In genomic region chr20:35901193-35901592, GRCh38 we compare ENCODE assay signal across 7 cellular contexts. TPM values are rescaled to one million over a fixed set of nuclear protein-coding genes. Genes with fewer than 3 reads are reported as not detected.
DNase-seq lines count a peak whose midpoint lies in the region; ATAC-seq, FAIRE-seq and TF ChIP-seq lines count a peak whose summit lies in the region.
"Not testable (repeated sequence)": the region's sequence is repeated elsewhere in the genome, so short reads cannot be mapped to it uniquely, and the experiment has no call there.

No MANE protein-coding gene starts in this region.

- H2AFZ ChIP-seq in IMR-90 (replicated peaks; ENCODE audit: low read length, poor library complexity); astrocyte (ENCODE audit: low read depth, low read length); hepatocyte; osteoblast (ENCODE audit: low read length): not testable (repeated sequence)

- peak overlapping the region; percentile 78; the same call in 1 of the 2 replicates for H2BK20ac ChIP-seq in IMR-90 (ENCODE audit: low read depth, low read length)

- not testable (repeated sequence) for FAIRE-seq in astrocyte (lab: Jason Lieb, UNC)

- 0 out of 2 replicates have a peak overlapping the region, but pooled peaks have one; percentile 57 for H3K27ac ChIP-seq in IMR-90 (ENCODE audit: insufficient read depth, low read length)
- peak overlapping the region; percentile 44 for H3K27ac ChIP-seq in RWPE2 (ENCODE audit: poor library complexity, severe bottlenecking)
- H3K27ac ChIP-seq in astrocyte (ENCODE audit: low read depth, low read length) = peak overlapping the region; percentile 70
- peak overlapping the region; percentile 2 for H3K27ac ChIP-seq in hepatocyte
- H3K27ac ChIP-seq in osteoblast (ENCODE audit: low read depth, low read length) = peak overlapping the region; percentile 66

- H3K4me1 ChIP-seq in IMR-90 (ENCODE audit: control insufficient read depth, insufficient read depth, low read length) = peaks cover 15% of the 10 kb centered on the region
- H3K4me1 ChIP-seq in RWPE2 (ENCODE audit: insufficient read depth, poor library complexity, severe bottlenecking) = peaks cover 11% of the 10 kb centered on the region
- H3K4me1 ChIP-seq in astrocyte (ENCODE audit: insufficient read depth, low read length) = peaks cover 12% of the 10 kb centered on the region
- H3K4me1 ChIP-seq in hepatocyte (ENCODE audit: insufficient read depth) = not testable (repeated sequence)
- H3K4me1 ChIP-seq in osteoblast (ENCODE audit: insufficient read depth, low read length) = peaks cover 24% of the 10 kb centered on the region

- H3K36me3 Mint-ChIP-seq in Calu3 (ENCODE audit: insufficient read depth, unreplicated experiment); astrocyte (ENCODE audit: low read depth, unreplicated experiment): not testable (repeated sequence)
- peaks cover 42% of the 10 kb centered on the region for H3K36me3 Mint-ChIP-seq in endothelial cell (ENCODE audit: low read depth, unreplicated experiment)

- not testable (repeated sequence) for H3K79me2 ChIP-seq in astrocyte (ENCODE audit: insufficient read depth, low read length); hepatocyte
- H3K79me2 ChIP-seq in osteoblast (ENCODE audit: insufficient read depth, low read length) = peaks cover 37% of the 10 kb centered on the region

- H3K4me2 ChIP-seq in IMR-90 (ENCODE audit: low read depth, low read length); hepatocyte; osteoblast (ENCODE audit: insufficient read depth, low read length): not testable (repeated sequence)
- peak overlapping the region; percentile 42 for H3K4me2 ChIP-seq in astrocyte (ENCODE audit: low read length)

- CTCF ChIA-PET in Calu3 (lab: Charles Lee) = interaction anchor here (0.8 kb wide), 1 partner anchor 11 kb away, joined by 3 read pairs; no protein-coding TSS in a partner anchor
- CTCF ChIA-PET in IMR-90 (lab: Yijun Ruan, JAX) = not testable (repeated sequence)

- H3K4ac ChIP-seq in IMR-90 (ENCODE audit: low read depth, low read length) = peak overlapping the region; percentile 67; the same call in 1 of the 2 replicates

- not testable (repeated sequence) for H3K4me3 ChIP-seq in IMR-90 (ENCODE audit: insufficient read depth, low read depth, low read length); RWPE2 (ENCODE audit: severe bottlenecking); astrocyte (ENCODE audit: insufficient read depth, low read depth, low read length); hepatocyte; osteoblast (ENCODE audit: insufficient read depth, low read length)

- no CpG with 5 or more reads among the region's 6 CpGs for WGBS in IMR-90 (ENCODE audit: extremely low coverage in 2 of 2, insufficient read length in 1 of 2), 2 experiments
- WGBS in hepatocyte (ENCODE audit: low lambda C conversion rate, missing lambda C conversion rate) = 96% methylated on average over 6 of the region's 6 CpGs

- not testable (repeated sequence) for ATAC-seq in IMR-90 (ENCODE audit: low read depth); RWPE2 (ENCODE audit: low read depth)

- TF ChIP-seq RAD21 in IMR-90 (IDR thresholded peaks at IDR 0.05; ENCODE audit: low read length) = not testable (repeated sequence)

- in situ Hi-C loops in IMR-90 (cut with MboI; ENCODE audit: low sequenced_read_pairs) = loop anchor here (25.0 kb wide), 1 partner anchor 389 kb away; no protein-coding TSS in a partner anchor

- not testable (repeated sequence) for H4K91ac ChIP-seq in IMR-90 (ENCODE audit: insufficient read depth, low read depth, low read length)

- intact Hi-C loops in Calu3 (cut with micrococcal nuclease; ENCODE audit: unreplicated experiment); IMR-90 (cut with micrococcal nuclease): not testable (repeated sequence)

- H4K20me1 ChIP-seq in IMR-90 (ENCODE audit: insufficient read depth, low read length) (peaks cover 17% of the 10 kb centered on the region; the same call in 1 of the 2 replicates), astrocyte (ENCODE audit: insufficient read depth, low read length) (peaks cover 14% of the 10 kb centered on the region), osteoblast (ENCODE audit: insufficient read depth, low read length) (peaks cover 20% of the 10 kb centered on the region)
- not testable (repeated sequence) for H4K20me1 ChIP-seq in hepatocyte (ENCODE audit: insufficient read depth, poor library complexity, severe bottlenecking)

- dilution Hi-C loops in IMR-90 (cut with HindIII; ENCODE audit: low sequenced_read_pairs, unreplicated experiment) = not testable (repeated sequence)

- POLR2A ChIA-PET in IMR-90 (lab: Charles Lee; ENCODE audit: unreplicated experiment) = not testable (repeated sequence)

- not testable (repeated sequence) for H3K9me3 ChIP-seq in IMR-90 (ENCODE audit: control insufficient read depth, insufficient read depth, low read length); RWPE2 (ENCODE audit: severe bottlenecking); astrocyte (ENCODE audit: insufficient read depth, low read depth, low read length); hepatocyte (ENCODE audit: low read depth); osteoblast (ENCODE audit: low read depth, low read length)

- H3K27me3 ChIP-seq in IMR-90 (ENCODE audit: control insufficient read depth, insufficient read depth, low read length); RWPE2 (ENCODE audit: insufficient read depth, poor library complexity, severe bottlenecking); astrocyte (ENCODE audit: insufficient read depth, low read length); hepatocyte; osteoblast (ENCODE audit: insufficient read depth, low read length): not testable (repeated sequence)

- not testable (repeated sequence) for TF ChIP-seq POLR2A in IMR-90 (IDR thresholded peaks at IDR 0.05; ENCODE audit: low read depth, low read length)

- H4K8ac ChIP-seq in IMR-90 (ENCODE audit: low read depth in 2 of 2, low read length in 2 of 2) = peak overlapping the region in 1 of 2 experiments; percentile 63; a peak in 2 of 4 replicates

- H2AK5ac ChIP-seq in IMR-90 (ENCODE audit: low read depth, low read length) = peak overlapping the region; percentile 23; the same call in 1 of the 2 replicates

- not testable (repeated sequence) for H3K9ac ChIP-seq in IMR-90 (ENCODE audit: low read depth, low read length)
- peak overlapping the region; percentile 54 for H3K9ac ChIP-seq in astrocyte (ENCODE audit: low read length)

- H3K27ac Mint-ChIP-seq in Calu3 (ENCODE audit: unreplicated experiment) (peak overlapping the region; percentile 21), astrocyte (ENCODE audit: unreplicated experiment) (peak overlapping the region; percentile 23), endothelial cell (ENCODE audit: unreplicated experiment) (peak overlapping the region; percentile 54)

- peaks cover 20% of the 10 kb centered on the region for H3K9me1 ChIP-seq in IMR-90 (ENCODE audit: insufficient read depth, low read length)

- not testable (repeated sequence) for H3K56ac ChIP-seq in IMR-90 (ENCODE audit: extremely low read depth, insufficient read depth, low read length)

- H3K4me3 Mint-ChIP-seq in Calu3 (ENCODE audit: low read depth, unreplicated experiment); astrocyte (ENCODE audit: unreplicated experiment); endothelial cell (ENCODE audit: unreplicated experiment): not testable (repeated sequence)

- not testable (repeated sequence) for H3K9me2 ChIP-seq in hepatocyte (replicated peaks; ENCODE audit: insufficient read depth)

- H2AK9ac ChIP-seq in IMR-90 (replicated peaks; ENCODE audit: low read depth, low read length, poor library complexity) = not testable (repeated sequence)

- peak overlapping the region; percentile 84; the same call in 1 of the 2 replicates for H3K23ac ChIP-seq in IMR-90 (ENCODE audit: low read depth, low read length)

- H3K4me1 Mint-ChIP-seq in Calu3 (ENCODE audit: low read depth, unreplicated experiment) (peaks cover 13% of the 10 kb centered on the region), astrocyte (ENCODE audit: low read depth, unreplicated experiment) (peaks cover 16% of the 10 kb centered on the region)
- H3K4me1 Mint-ChIP-seq in endothelial cell (ENCODE audit: unreplicated experiment) = not testable (repeated sequence)

- H2BK5ac ChIP-seq in IMR-90 (ENCODE audit: low read depth, low read length, poor library complexity, severe bottlenecking) = peak overlapping the region; percentile 96

- not testable (repeated sequence) for DNase-seq in Calu3; IMR-90; RWPE2 (ENCODE audit: low spot score); astrocyte (ENCODE audit: low read depth); endothelial cell (ENCODE audit: low spot score); hepatocyte (ENCODE audit: low spot score); osteoblast (ENCODE audit: insufficient read length, low spot score, missing footprints)

- not testable (repeated sequence) for TF ChIP-seq CTCF in Calu3 (IDR thresholded peaks at IDR 0.05; ENCODE audit: unreplicated experiment); IMR-90 (conservative IDR thresholded peaks at IDR 0.05; ENCODE audit: low read depth, low read length); RWPE2 (IDR thresholded peaks at IDR 0.05; ENCODE audit: poor library complexity, severe bottlenecking); astrocyte (IDR thresholded peaks at IDR 0.05; ENCODE audit: insufficient read depth, low read depth, low read length); endothelial cell (IDR thresholded peaks at IDR 0.05; ENCODE audit: unreplicated experiment); hepatocyte (IDR thresholded peaks at IDR 0.05; ENCODE audit: poor library complexity); osteoblast (IDR thresholded peaks at IDR 0.05; ENCODE audit: extremely low read depth, low read depth, low read length)

- H3K36me3 ChIP-seq in IMR-90 (ENCODE audit: control insufficient read depth, insufficient read depth, low read length) (peaks cover 13% of the 10 kb centered on the region), RWPE2 (ENCODE audit: low read depth) (peaks cover 42% of the 10 kb centered on the region), osteoblast (ENCODE audit: insufficient read depth, low read length) (peaks cover 34% of the 10 kb centered on the region)
- not testable (repeated sequence) for H3K36me3 ChIP-seq in astrocyte (ENCODE audit: insufficient read depth, low read length); hepatocyte (replicated peaks; ENCODE audit: insufficient read depth, low read depth)

- not testable (repeated sequence) for BruUV-seq in Calu3 (replicated peaks; lab: Mats Ljungman, UMichigan); IMR-90 (replicated peaks; lab: Mats Ljungman, UMichigan)

- H2BK15ac ChIP-seq in IMR-90 (ENCODE audit: low read depth, low read length) = peak overlapping the region; percentile 55; the same call in 1 of the 3 replicates

- peak overlapping the region; percentile 66; the same call in 1 of the 2 replicates for H3K18ac ChIP-seq in IMR-90 (ENCODE audit: low read depth, low read length)

- not testable (repeated sequence) for H3K9me3 Mint-ChIP-seq in Calu3 (ENCODE audit: low read depth, unreplicated experiment); astrocyte (ENCODE audit: unreplicated experiment); endothelial cell (ENCODE audit: unreplicated experiment)

- peak overlapping the region; percentile 65; the same call in 1 of the 2 replicates for H2BK120ac ChIP-seq in IMR-90 (ENCODE audit: low read depth, low read length)

- peaks cover 42 to 61% of the 10 kb centered on the region in 2 experiments for H3K79me1 ChIP-seq in IMR-90 (ENCODE audit: low read depth in 1 of 2, low read length in 2 of 2)

- not testable (repeated sequence) for H4K5ac ChIP-seq in IMR-90 (ENCODE audit: low read depth, low read length)

- not testable (repeated sequence) for H3K27me3 Mint-ChIP-seq in Calu3 (ENCODE audit: unreplicated experiment); astrocyte (ENCODE audit: low read depth, unreplicated experiment); endothelial cell (ENCODE audit: unreplicated experiment)

- 0 out of 2 replicates have a peak overlapping the region, but pooled peaks have one; percentile 81 for H3K14ac ChIP-seq in IMR-90 (replicated peaks; ENCODE audit: low read depth, low read length)

RNA-seq across cellular contexts. Expression of gene SCAND1, which starts 53.1 kb away (rescaled TPM):
- 83.5 and 88.6 TPM in 2 replicates for total RNA-seq in Calu3 (2022)
- 7.5 and 11.7 TPM in 2 replicates for total RNA-seq in IMR-90 (2012; rRNA removed)
- 26.8 and 44.2 TPM in 2 replicates for polyA plus RNA-seq in IMR-90 (2012; rRNA removed)
- polyA plus RNA-seq in IMR-90 (2012; cell fraction: cytosol; rRNA removed) = 114 and 126 TPM in 2 replicates
- 30.7 and 73.2 TPM in 2 replicates for polyA plus RNA-seq in IMR-90 (2012; cell fraction: nucleus; rRNA removed; ENCODE audit: low replicate concordance)
- total RNA-seq in astrocyte = 63.8 and 68.0 TPM in 2 replicates
- total RNA-seq in endothelial cell (ENCODE audit: unreplicated experiment) = 86.2 TPM
- 45.7 and 58.0 TPM in 2 replicates for total RNA-seq in hepatocyte
- polyA plus RNA-seq in hepatocyte = 177 and 183 TPM in 2 replicates
- total RNA-seq in osteoblast = 69.8 and 74.6 TPM in 2 replicates

Comparison
In these comparisons a context has a peak if more than half of its experiments do, and no peak if none do; other contexts are left out.
1. H3K27ac ChIP-seq: peak in every context shown above with its lines; median percentile 70 in astrocyte; 66 in osteoblast; 57 in IMR-90; 44 in RWPE2; 2 in hepatocyte.